In genomic region chr11:47257178-47257517, GRCh38 we compare ENCODE assay signal across 1 cellular context.
TF ChIP-seq lines count a peak whose summit lies in the region.

No MANE protein-coding gene starts in this region.

TF ChIP-seq in HepG2, 621 proteins besides CTCF, POLR2A, EP300 and RAD21:
- TF ChIP-seq SALL2 (CRISPR knock-in tag; IDR thresholded peaks at IDR 0.05): 0 out of 2 replicates have a peak, but pooled peaks have one; percentile 37
- no peak for TF ChIP-seq TMF1 (CRISPR knock-in tag; IDR thresholded peaks at IDR 0.05; ENCODE audit: low read depth)
- 0 out of 2 replicates have a peak, but pooled peaks have one; percentile 40 for TF ChIP-seq HNF1B (CRISPR knock-in tag; IDR thresholded peaks at IDR 0.05)
- 0 out of 2 replicates have a peak, but pooled peaks have one; percentile 20 for TF ChIP-seq DR1 (CRISPR knock-in tag; IDR thresholded peaks at IDR 0.05)
- TF ChIP-seq ZFP90 (CRISPR knock-in tag; IDR thresholded peaks at IDR 0.05; ENCODE audit: borderline replicate concordance): peak; percentile 54; the same call in 1 of the 2 replicates
- TF ChIP-seq AFF4 (CRISPR knock-in tag; IDR thresholded peaks at IDR 0.05): no peak
- 0 out of 2 replicates have a peak, but pooled peaks have one; percentile 21 for TF ChIP-seq ZNF230 (CRISPR knock-in tag; IDR thresholded peaks at IDR 0.05)
- TF ChIP-seq ZNF557 (CRISPR knock-in tag; IDR thresholded peaks at IDR 0.05): 0 out of 2 replicates have a peak, but pooled peaks have one; percentile 43
